8 cellular contexts compared by ENCODE assay signal in genomic region chr5:39716532-39716971, GRCh38.
DNase-seq lines count a peak whose midpoint lies in the region; ATAC-seq and TF ChIP-seq lines count a peak whose summit lies in the region.

No MANE protein-coding gene starts in this region.

- peak; percentile 57 for TF ChIP-seq CTCF in cardiac fibroblast (IDR thresholded peaks at IDR 0.05; ENCODE audit: low read depth, low read length)

- H3K9ac ChIP-seq in SK-N-MC (ENCODE audit: insufficient read length), result peak overlapping the region; percentile 21

- peak overlapping the region; percentile 65 for H3K27ac ChIP-seq in SK-N-MC

- no peaks in the 10 kb centered on the region for H3K9me3 ChIP-seq in SK-N-MC (ENCODE audit: low read depth, low read length)

- peak; percentile 79 for ATAC-seq in GM18498 (IDR thresholded peaks at IDR 0.05; ENCODE audit: unreplicated experiment)

- H3K4me3 ChIP-seq in SK-N-MC (no peak overlapping the region), cardiac fibroblast (replicated peaks in 1 of 2; ENCODE audit: low read depth in 2 of 2, low read length in 2 of 2) (no peak overlapping the region)

- in situ Hi-C loops in ACHN (cut with HindIII; ENCODE audit: low pct_ligation_motif_present, low pct_unique_long_range_greater_than_20kb, low sequenced_read_pairs), result no loop called here

- DNase-seq in ACHN, result peak; percentile 60
- DNase-seq in HS-5 (ENCODE audit: low read depth), result peak; percentile 45
- DNase-seq in SK-N-MC (ENCODE audit: low read depth, low spot score), result peak; percentile 52
- peak; percentile 66 to 80 for DNase-seq in cardiac fibroblast (ENCODE audit: low read depth in 2 of 2)
- peak; percentile 29 for DNase-seq in mucosa of gallbladder (ENCODE audit: low spot score)
- no peak for DNase-seq in NCI-H2227 treated with DMSO at 0.1 percent for 48 hours (lab: John Stamatoyannopoulos, UW)
- no peak for DNase-seq in NCI-H1092 treated with DMSO at 0.1 percent for 48 hours (lab: John Stamatoyannopoulos, UW)

- no peaks in the 10 kb centered on the region for H3K36me3 ChIP-seq in SK-N-MC (ENCODE audit: insufficient read depth, low read length)

Comparison
In these comparisons a context has a peak if more than half of its experiments do, and no peak if none do; other contexts are left out.
1. DNase-seq: peak in ACHN (single experiment), HS-5 (single experiment), SK-N-MC (single experiment), cardiac fibroblast (2 of 2) and mucosa of gallbladder (single experiment); none in NCI-H2227 treated with DMSO at 0.1 percent for 48 hours (single experiment) and NCI-H1092 treated with DMSO at 0.1 percent for 48 hours (single experiment).